13 cellular contexts compared by ENCODE assay signal in genomic region chr19:38597075-38597474, GRCh38. TPM values are rescaled to one million over a fixed set of nuclear protein-coding genes. Genes with fewer than 3 reads are reported as not detected.
"Had no signal": no experiment of that assay in that cellular context is flagged by ENCODE, and none has a peak within 500 bp of the region (broad histone marks: within the 10 kb centered on the region; RNA-seq: fewer than 3 reads in every experiment).

No MANE protein-coding gene starts in this region.

- H3K27ac Mint-ChIP-seq: activated naive CD4-positive, alpha-beta T cell treated with anti-CD3 and anti-CD28 coated beads for 36 hours; activated T-helper 17 cell treated with anti-CD3 and anti-CD28 coated beads, Interleukin-2, amount 50 U/mL, for 72 hours; memory B cell; stimulated activated memory B cell treated with anti-CD40 and anti-IgM and Interleukin-4, amounts not matched to agents 10 μg/mL and 1 μg/mL and 100 μg/mL, for 72 hours had no signal

- H3K27me3 Mint-ChIP-seq: activated T-helper 17 cell treated with anti-CD3 and anti-CD28 coated beads, Interleukin-2, amount 50 U/mL, for 72 hours; memory B cell; naive thymus-derived CD4-positive, alpha-beta T cell; stimulated activated memory B cell treated with anti-CD40 and anti-IgM and Interleukin-4, amounts not matched to agents 10 μg/mL and 1 μg/mL and 100 μg/mL, for 72 hours had no signal

- H3K9me3 ChIP-seq: adrenal gland, mucosa of descending colon, tibial nerve had no signal

- H3K4me3 ChIP-seq: mucosa of descending colon had no signal

- H3K27ac ChIP-seq: adrenal gland, tibial nerve had no signal

- H3K4me3 Mint-ChIP-seq: activated naive CD4-positive, alpha-beta T cell treated with anti-CD3 and anti-CD28 coated beads for 36 hours; activated T-helper 17 cell treated with anti-CD3 and anti-CD28 coated beads, Interleukin-2, amount 50 U/mL, for 72 hours; memory B cell; naive thymus-derived CD4-positive, alpha-beta T cell; stimulated activated memory B cell treated with anti-CD40 and anti-IgM and Interleukin-4, amounts not matched to agents 10 μg/mL and 1 μg/mL and 100 μg/mL, for 72 hours had no signal

- H3K9me3 Mint-ChIP-seq: activated naive CD4-positive, alpha-beta T cell treated with anti-CD3 and anti-CD28 coated beads for 36 hours; activated T-helper 17 cell treated with anti-CD3 and anti-CD28 coated beads, Interleukin-2, amount 50 U/mL, for 72 hours; memory B cell; naive thymus-derived CD4-positive, alpha-beta T cell; stimulated activated memory B cell treated with anti-CD40 and anti-IgM and Interleukin-4, amounts not matched to agents 10 μg/mL and 1 μg/mL and 100 μg/mL, for 72 hours had no signal

- H3K36me3 ChIP-seq: adrenal gland had no signal

- DNase-seq: activated CD4-positive, CD25-positive, alpha-beta regulatory T cell treated with anti-CD3 and anti-CD28 coated beads, Interleukin-2, amount 50 U/mL, for 72 hours; activated naive CD4-positive, alpha-beta T cell treated with anti-CD3 and anti-CD28 coated beads for 36 hours; adrenal gland; erythroblast; left ventricle myocardium superior; naive thymus-derived CD4-positive, alpha-beta T cell; posterior cingulate gyrus had no signal

- H3K27me3 ChIP-seq: adrenal gland had no signal

- H3K4me1 ChIP-seq: adrenal gland had no signal

RNA-seq across cellular contexts. Expression of gene MAP4K1, which starts 20.7 kb away (rescaled TPM):
- total RNA-seq: dermis microvascular lymphatic vessel endothelial cell had no signal
